Comparison of ENCODE assay signal across 16 cellular contexts in genomic region chr2:218839430-218839829, GRCh38. TPM values are rescaled to one million over a fixed set of nuclear protein-coding genes. Genes with fewer than 3 reads are reported as not detected.
DNase-seq lines count a peak whose midpoint lies in the region; ATAC-seq and TF ChIP-seq lines count a peak whose summit lies in the region.
"Had no signal": no experiment of that assay in that cellular context is flagged by ENCODE, and none has a peak within 500 bp of the region (broad histone marks: within the 10 kb centered on the region; RNA-seq: fewer than 3 reads in every experiment).

No MANE protein-coding gene starts in this region.

- 70 to 79% (median 75%) methylated on average over 4 of the region's 4 CpGs for WGBS in stomach, 5 donors

- H3K4me3 ChIP-seq in vagina (no peak overlapping the region), stomach (no peak overlapping the region)
- H3K4me3 ChIP-seq: neural progenitor cell had no signal

- H3K27me3 ChIP-seq in vagina (no peaks in the 10 kb centered on the region), stomach (peaks cover 0 to 31% (median 0%) of the 10 kb centered on the region in 3 donors)

- H3K4me1 ChIP-seq in vagina (no peaks in the 10 kb centered on the region), stomach (no peaks in the 10 kb centered on the region)
- H3K4me1 ChIP-seq: Caco-2, neural progenitor cell had no signal

- no peak for TF ChIP-seq CTCF in vagina (IDR thresholded peaks at IDR 0.05)
- TF ChIP-seq CTCF in stomach (IDR thresholded peaks at IDR 0.05) = no peak

- TF ChIP-seq EP300 in stomach (IDR thresholded peaks at IDR 0.05) = no peak

- ATAC-seq in left cardiac atrium = peak; percentile 34 to 63
- no peak for ATAC-seq in Right ventricle myocardium superior (ENCODE audit: poor library complexity)
- no peak for ATAC-seq in HG02678 (IDR thresholded peaks at IDR 0.05; ENCODE audit: unreplicated experiment)
- ATAC-seq: SK-N-SH treated with all-trans-retinoic acid at 6 μM for 48 hours had no signal

- H3K9me3 ChIP-seq in vagina (no peaks in the 10 kb centered on the region), stomach (peaks cover 0 to 13% (median 9%) of the 10 kb centered on the region in 4 donors)

- intact Hi-C loops in left cardiac atrium (cut with DNase I) (no loop called here), Right ventricle myocardium superior (cut with DNase I) (no loop called here), vagina (cut with DNase I) (no loop called here), stomach (cut with DNase I; ENCODE audit: low total_unique reads) (loop anchor here (10.0 kb wide), 1 partner anchor 115 kb away; no protein-coding TSS in a partner anchor)

- no peak for TF ChIP-seq POLR2A in vagina (IDR thresholded peaks at IDR 0.05)
- no peak for TF ChIP-seq POLR2A in stomach (IDR thresholded peaks at IDR 0.05)

- DNase-seq in left cardiac atrium = no peak
- DNase-seq in Right ventricle myocardium superior = no peak
- peak; percentile 94 for DNase-seq in amniotic epithelial cell (ENCODE audit: low read depth)
- peak; percentile 69 for DNase-seq in hepatic stellate cell (ENCODE audit: low spot score)
- no peak for DNase-seq in NCI-H1930 (lab: John Stamatoyannopoulos, UW)
- DNase-seq in vagina (ENCODE audit: extremely low spot score in 2 of 2) = no peak
- no peak for DNase-seq in stomach
- DNase-seq: Caco-2; NK-92 treated with Interleukin-12 subunit alpha and Interleukin-12 subunit beta, amount 100 ng/mL, for 24 hours had no signal

- H3K36me3 ChIP-seq in vagina = no peaks in the 10 kb centered on the region
- H3K36me3 ChIP-seq in stomach = no peaks in the 10 kb centered on the region
- H3K36me3 ChIP-seq: neural progenitor cell had no signal

- no peak overlapping the region for H3K27ac ChIP-seq in vagina
- H3K27ac ChIP-seq in stomach = no peak overlapping the region
- H3K27ac ChIP-seq: neural progenitor cell had no signal

RNA-seq across cellular contexts. Expression of gene PRKAG3, which starts 7.8 kb away (rescaled TPM):
- total RNA-seq in left cardiac atrium = under 1 TPM; 0.10 to 0.18 TPM
- not detected for total RNA-seq in Right ventricle myocardium superior
- not detected for total RNA-seq in vagina
- not detected for total RNA-seq in stomach
- not detected for polyA plus RNA-seq in stomach
- total RNA-seq: A172; activated CD8-positive, alpha-beta memory T cell treated with anti-CD3 and anti-CD28 coated beads for 36 hours; Caco-2; lung microvascular endothelial cell had no signal

RNA-seq across cellular contexts. Expression of gene WNT6, which starts 20.2 kb away (rescaled TPM):
- total RNA-seq in left cardiac atrium (1 to 10 TPM; 1.8 TPM), Right ventricle myocardium superior (2.6 TPM), vagina (2.0 TPM), stomach (1 to 10 TPM in 2 of 5 donors, not detected in 3; 1.8 to 3.3 TPM)
- polyA plus RNA-seq in stomach = 1 to 10 TPM in 1 of 3 donors, under 1 TPM in 2; 0.25 to 2.9 (median 0.76) TPM
- total RNA-seq: A172, lung microvascular endothelial cell, skeletal muscle tissue had no signal

RNA-seq across cellular contexts. Expression of gene WNT10A, which starts 41.2 kb away (rescaled TPM):
- total RNA-seq in left cardiac atrium (under 1 TPM in 1 of 2 donors, not detected in 1; 0.52 TPM), Right ventricle myocardium superior (not detected), vagina (2.5 TPM), stomach (1 to 10 TPM in 1 of 5 donors, not detected in 4; 4.3 TPM)
- 1 to 10 TPM in 1 of 3 donors, not detected in 2; 6.7 TPM for polyA plus RNA-seq in stomach
- total RNA-seq: lung microvascular endothelial cell, skeletal muscle tissue had no signal

RNA-seq across cellular contexts. Expression of gene CYP27A1, which starts 57.5 kb away (rescaled TPM):
- total RNA-seq in left cardiac atrium (10 to 100 TPM; 13.8 to 17.4 TPM), Right ventricle myocardium superior (10.5 TPM), vagina (30.0 TPM), stomach (100 to 1,000 TPM in 1 of 5 donors, 10 to 100 TPM in 4; 11.6 to 546 (median 15.8) TPM)
- polyA plus RNA-seq in stomach = 10 to 100 TPM in 2 of 3 donors, 1 to 10 TPM in 1; 4.4 to 10.7 (median 10.4) TPM
- total RNA-seq: activated CD8-positive, alpha-beta memory T cell treated with anti-CD3 and anti-CD28 coated beads for 36 hours had no signal

Comparison
In these comparisons a context has a peak if more than half of its experiments do, and no peak if none do; other contexts are left out.
1. ATAC-seq: peak in left cardiac atrium (2 of 2); none in Right ventricle myocardium superior (single experiment) and HG02678 (single experiment).
2. DNase-seq: peak in amniotic epithelial cell (single experiment) and hepatic stellate cell (single experiment); none in left cardiac atrium (single experiment), Right ventricle myocardium superior (single experiment), NCI-H1930 (0 of 2), vagina (0 of 2) and stomach (single experiment).